ENCODE assay signal across 18 cellular contexts in genomic region chr9:2966846-2967372, GRCh38.
DNase-seq lines count a peak whose midpoint lies in the region; ATAC-seq and TF ChIP-seq lines count a peak whose summit lies in the region.
"Had no signal": no experiment of that assay in that cellular context is flagged by ENCODE, and none has a peak within 500 bp of the region (broad histone marks: within the 10 kb centered on the region; RNA-seq: fewer than 3 reads in every experiment).

No MANE protein-coding gene starts in this region.

- intact Hi-C loops in sciatic nerve (cut with DNase I): no loop called here
- intact Hi-C loops in adrenal gland (cut with DNase I): no loop called here

- H4K20me1 ChIP-seq in Karpas-422 (ENCODE audit: insufficient read depth, low read depth, low read length): no peaks in the 10 kb centered on the region

- in situ Hi-C loops in SK-MEL-5 (cut with HindIII; ENCODE audit: low pct_unique_long_range_greater_than_20kb, low sequenced_read_pairs): no loop called here

- no peak overlapping the region for H2BK5ac ChIP-seq in mesenchymal stem cell (ENCODE audit: low read depth, low read length, poor library complexity, severe bottlenecking)

- no peak overlapping the region for H3K14ac ChIP-seq in mesenchymal stem cell (ENCODE audit: low read length in 2 of 2)

- no peak overlapping the region for H3K4me2 ChIP-seq in Karpas-422 (ENCODE audit: low read depth, low read length, poor library complexity, severe bottlenecking)
- no peak overlapping the region for H3K4me2 ChIP-seq in mesenchymal stem cell (ENCODE audit: low read length, poor library complexity, severe bottlenecking)
- H3K4me2 ChIP-seq: GM23338 had no signal

- H3K9ac ChIP-seq in Karpas-422 (ENCODE audit: low read length) (no peak overlapping the region), mesenchymal stem cell (ENCODE audit: low read length) (peak overlapping the region; percentile 10)

- H3K4ac ChIP-seq in mesenchymal stem cell (ENCODE audit: low read depth in 1 of 2, low read length in 2 of 2): no peak overlapping the region

- no peaks in the 10 kb centered on the region for H3K79me2 ChIP-seq in Karpas-422 (ENCODE audit: low read length)

- H3K27me3 ChIP-seq in Karpas-422 (ENCODE audit: low read length) (peaks cover 2% of the 10 kb centered on the region; the same call in 1 of the 2 replicates), mesenchymal stem cell (ENCODE audit: control insufficient read depth in 1 of 2, insufficient read depth in 1 of 2, low read length in 2 of 2) (peaks cover 0 to 10% of the 10 kb centered on the region in 2 experiments), adrenal gland (no peaks in the 10 kb centered on the region)
- H3K27me3 ChIP-seq: BE2C, SJCRH30 had no signal

- H3K4me1 ChIP-seq in Karpas-422 (ENCODE audit: low read length) (peaks cover 23% of the 10 kb centered on the region), mesenchymal stem cell (ENCODE audit: control insufficient read depth, insufficient read depth, low read depth, low read length) (no peaks in the 10 kb centered on the region), adrenal gland (replicated peaks in 1 of 2) (no peaks in the 10 kb centered on the region)
- H3K4me1 ChIP-seq: BE2C, SJCRH30 had no signal

- no peak overlapping the region for H3K18ac ChIP-seq in mesenchymal stem cell (ENCODE audit: low read depth in 1 of 2, low read length in 2 of 2)

- no peak overlapping the region for H2AK5ac ChIP-seq in mesenchymal stem cell (ENCODE audit: low read length, severe bottlenecking)

- 42% methylated on average over 8 of the region's 8 CpGs for WGBS in mesenchymal stem cell
- 32 to 34% (median 33%) methylated on average over 8 of the region's 8 CpGs for WGBS in adrenal gland, 4 donors

- TF ChIP-seq POLR2A in adrenal gland (IDR thresholded peaks at IDR 0.05): no peak

- no peak overlapping the region for H2BK120ac ChIP-seq in mesenchymal stem cell (ENCODE audit: low read depth, low read length)

- no peaks in the 10 kb centered on the region for H3K79me1 ChIP-seq in mesenchymal stem cell (replicated peaks; ENCODE audit: low read length, poor library complexity, severe bottlenecking)

- H3K4me3 ChIP-seq in Karpas-422 (ENCODE audit: low read length): no peak overlapping the region
- H3K4me3 ChIP-seq in mesenchymal stem cell (ENCODE audit: insufficient read depth in 1 of 2, low read depth in 1 of 2, low read length in 2 of 2): no peak overlapping the region
- H3K4me3 ChIP-seq in adrenal gland: no peak overlapping the region
- H3K4me3 ChIP-seq: GM23338, K562, SJCRH30 had no signal

- no peak overlapping the region for H2BK15ac ChIP-seq in mesenchymal stem cell (ENCODE audit: low read depth, poor library complexity, severe bottlenecking)

- H4K8ac ChIP-seq in mesenchymal stem cell (ENCODE audit: low read length): no peak overlapping the region

- no peak overlapping the region for H4K91ac ChIP-seq in mesenchymal stem cell (ENCODE audit: low read length)

- H3K27ac ChIP-seq in Karpas-422 (ENCODE audit: low read length): no peak overlapping the region
- no peak overlapping the region for H3K27ac ChIP-seq in mesenchymal stem cell (ENCODE audit: low read length, poor library complexity, severe bottlenecking)
- H3K27ac ChIP-seq in adrenal gland: no peak overlapping the region
- H3K27ac ChIP-seq: RWPE1, SJCRH30 had no signal

- H3K36me3 ChIP-seq in Karpas-422 (ENCODE audit: insufficient read depth, low read length) (no peaks in the 10 kb centered on the region), mesenchymal stem cell (ENCODE audit: control insufficient read depth in 1 of 2, insufficient read depth in 2 of 2, low read depth in 1 of 2, low read length in 2 of 2) (no peaks in the 10 kb centered on the region), adrenal gland (replicated peaks in 1 of 2) (no peaks in the 10 kb centered on the region)
- H3K36me3 ChIP-seq: BE2C, SJCRH30 had no signal

- H2AFZ ChIP-seq in Karpas-422 (ENCODE audit: low read length) (no peak overlapping the region), mesenchymal stem cell (ENCODE audit: low read depth, low read length) (no peak overlapping the region)
- H2AFZ ChIP-seq: GM23338 had no signal

- no peak for TF ChIP-seq CTCF in adrenal gland (IDR thresholded peaks at IDR 0.05)

- no peaks in the 10 kb centered on the region for H3K9me2 ChIP-seq in Karpas-422 (replicated peaks; ENCODE audit: insufficient read depth, low read length)

- ATAC-seq in sciatic nerve: peak; percentile 70
- ATAC-seq: CD8-positive, alpha-beta T cell; GM23338; K562 had no signal

- H2BK12ac ChIP-seq in mesenchymal stem cell (ENCODE audit: low read length in 2 of 2): no peak overlapping the region

- no peak overlapping the region for H3K23ac ChIP-seq in mesenchymal stem cell (ENCODE audit: low read length in 2 of 2)

- no peaks in the 10 kb centered on the region for H3K9me3 ChIP-seq in Karpas-422 (ENCODE audit: low read length)
- peaks cover 8% of the 10 kb centered on the region for H3K9me3 ChIP-seq in mesenchymal stem cell (ENCODE audit: control insufficient read depth, low read length)
- no peaks in the 10 kb centered on the region for H3K9me3 ChIP-seq in adrenal gland (replicated peaks in 1 of 3)
- H3K9me3 ChIP-seq: BE2C, SJCRH30 had no signal

- DNase-seq in Karpas-422: peak; percentile 46
- peak; percentile 7 for DNase-seq in SK-MEL-5 (ENCODE audit: low read depth, low spot score)
- no peak for DNase-seq in mesenchymal stem cell
- DNase-seq in sciatic nerve (ENCODE audit: low spot score): no peak
- DNase-seq in HuH-7.5 (ENCODE audit: low spot score): no peak
- no peak for DNase-seq in activated naive CD4-positive, alpha-beta T cell (lab: John Stamatoyannopoulos, UW)
- DNase-seq in adrenal gland: no peak
- DNase-seq: BE2C; CD8-positive, alpha-beta T cell; DND-41; MV-4-11; NCI-H345; NCI-H526 treated with DMSO at 0.1 percent for 48 hours; SW 1271 had no signal

Comparison
In these comparisons a context has a peak if more than half of its experiments do, and no peak if none do; other contexts are left out.
1. DNase-seq: peak in Karpas-422 (single experiment) and SK-MEL-5 (single experiment); none in mesenchymal stem cell (single experiment), sciatic nerve (single experiment), HuH-7.5 (single experiment), activated naive CD4-positive, alpha-beta T cell (0 of 4) and adrenal gland (0 of 7).